ENCODE assay signal across 13 cellular contexts in the genomic region with DNA sequence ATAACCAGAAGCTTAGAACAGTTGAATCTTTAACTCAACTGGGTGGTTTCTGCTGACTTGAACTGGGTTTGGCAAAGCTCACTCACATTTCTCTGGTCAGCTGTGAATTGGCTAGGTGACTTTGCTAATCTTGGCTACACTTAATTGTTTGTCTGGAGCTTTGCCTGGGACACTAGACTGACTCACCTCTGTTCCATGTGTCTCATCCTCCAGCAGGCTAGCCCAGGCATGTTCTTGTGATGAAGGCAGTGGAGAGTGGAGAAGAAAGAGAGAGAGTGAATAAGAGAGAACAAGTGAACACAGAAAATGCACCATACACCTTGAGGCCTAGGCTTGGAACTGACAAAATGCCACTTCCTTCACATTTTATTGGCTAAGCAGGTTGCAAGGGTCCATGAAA. TPM values are rescaled to one million over a fixed set of nuclear protein-coding genes. Genes with fewer than 3 reads are reported as not detected.
DNase-seq lines count a peak whose midpoint lies in the region; ATAC-seq, FAIRE-seq and TF ChIP-seq lines count a peak whose summit lies in the region.
"Had no signal": no experiment of that assay in that cellular context is flagged by ENCODE, and none has a peak within 500 bp of the region (broad histone marks: within the 10 kb centered on the region; RNA-seq: fewer than 3 reads in every experiment).

No MANE protein-coding gene starts in this region.

- no peak overlapping the region for H3K27ac Mint-ChIP-seq in activated CD4-positive, alpha-beta memory T cell treated with anti-CD3 and anti-CD28 coated beads for 36 hours
- H3K27ac Mint-ChIP-seq: activated naive CD4-positive, alpha-beta T cell treated with anti-CD3 and anti-CD28 coated beads, Interleukin-2, amount 50 U/mL, for 72 hours had no signal

- no peaks in the 10 kb centered on the region for H3K36me3 ChIP-seq in bronchial epithelial cell (ENCODE audit: control insufficient read depth, insufficient read depth, low read length)

- no peak overlapping the region for H3K4me3 Mint-ChIP-seq in activated CD4-positive, alpha-beta memory T cell treated with anti-CD3 and anti-CD28 coated beads for 36 hours

- DNase-seq in AG04450 (ENCODE audit: low read depth, low spot score) (peak; percentile 89), HTR-8/SVneo (ENCODE audit: insufficient read length, low spot score) (peak; percentile 3), bronchial epithelial cell (ENCODE audit: low read depth) (peak; percentile 99), lung microvascular endothelial cell (ENCODE audit: low read depth in 2 of 2) (peak; percentile 39 to 44), NCI-H1092 (lab: John Stamatoyannopoulos, UW) (no peak)
- no peak for DNase-seq in stimulated activated naive CD4-positive, alpha-beta T cell (lab: John Stamatoyannopoulos, UW)
- no peak for DNase-seq in activated CD4-positive, alpha-beta memory T cell treated with anti-CD3 and anti-CD28 coated beads for 36 hours
- DNase-seq: hypothalamus; stimulated activated naive CD4-positive, alpha-beta T cell treated with Interleukin-2 at 50 U/mL for 16 hours had no signal

- no peaks in the 10 kb centered on the region for H3K4me1 Mint-ChIP-seq in activated CD4-positive, alpha-beta memory T cell treated with anti-CD3 and anti-CD28 coated beads for 36 hours (ENCODE audit: low read depth)

- H3K27me3 ChIP-seq in AG04450 (ENCODE audit: control insufficient read depth, insufficient read depth, low read length) (no peaks in the 10 kb centered on the region), bronchial epithelial cell (ENCODE audit: control insufficient read depth, insufficient read depth, low read length) (no peaks in the 10 kb centered on the region)

- H3K27me3 Mint-ChIP-seq in activated CD4-positive, alpha-beta memory T cell treated with anti-CD3 and anti-CD28 coated beads for 36 hours: no peaks in the 10 kb centered on the region

- H3K4me3 ChIP-seq in AG04450 (ENCODE audit: low read depth, low read length) (no peak overlapping the region), bronchial epithelial cell (ENCODE audit: low read depth, low read length) (no peak overlapping the region)

- intact Hi-C loops in activated CD4-positive, alpha-beta memory T cell treated with anti-CD3 and anti-CD28 coated beads for 36 hours (cut with micrococcal nuclease): loop anchor here (2.0 kb wide), 1 partner anchor 44 kb away; no protein-coding TSS in a partner anchor

- H3K36me3 Mint-ChIP-seq in activated CD4-positive, alpha-beta memory T cell treated with anti-CD3 and anti-CD28 coated beads for 36 hours: no peaks in the 10 kb centered on the region

- peak overlapping the region; percentile 77 for H3K27ac ChIP-seq in AG04450 (ENCODE audit: low read depth, low read length)

- H3K9me3 Mint-ChIP-seq in activated CD4-positive, alpha-beta memory T cell treated with anti-CD3 and anti-CD28 coated beads for 36 hours: peaks cover 15% of the 10 kb centered on the region

- peaks cover 3% of the 10 kb centered on the region; the same call in 1 of the 2 replicates for H3K9me3 ChIP-seq in AG04450 (ENCODE audit: control insufficient read depth, insufficient read depth, low read length)

- POLR2A ChIA-PET in AG04450 (lab: Yijun Ruan, JAX): interaction anchor here (0.7 kb wide), 1 partner anchor 166 kb away, joined by 3 read pairs; no protein-coding TSS in a partner anchor
- POLR2A ChIA-PET in activated CD4-positive, alpha-beta memory T cell treated with anti-CD3 and anti-CD28 coated beads for 36 hours (lab: Charles Lee): no interaction called here

- FAIRE-seq in HTR-8/SVneo (lab: Jason Lieb, UNC): no peak
- peak; percentile 96 for FAIRE-seq in bronchial epithelial cell (lab: Jason Lieb, UNC)
- FAIRE-seq: TTC549 had no signal

- no peak for ATAC-seq in GM19328 (IDR thresholded peaks at IDR 0.05; ENCODE audit: unreplicated experiment)
- ATAC-seq: activated naive CD4-positive, alpha-beta T cell treated with anti-CD3 and anti-CD28 coated beads, Interleukin-2, amount 50 U/mL, for 72 hours had no signal

- TF ChIP-seq CTCF in AG04450 (IDR thresholded peaks at IDR 0.05; ENCODE audit: low read depth, low read length): no peak
- TF ChIP-seq CTCF in bronchial epithelial cell (IDR thresholded peaks at IDR 0.05; ENCODE audit: insufficient read depth, low read length, severe bottlenecking): no peak

- CTCF ChIA-PET in AG04450 (lab: Charles Lee): no interaction called here
- CTCF ChIA-PET in activated CD4-positive, alpha-beta memory T cell treated with anti-CD3 and anti-CD28 coated beads for 36 hours (lab: Charles Lee): no interaction called here

RNA-seq across cellular contexts. Expression of gene SPATA31D1, which starts 32.6 kb away (rescaled TPM):
- polyA plus RNA-seq in AG04450 (2011; rRNA removed): not detected in 2 replicates
- not detected in 2 replicates for polyA minus RNA-seq in AG04450 (2011; rRNA and poly(A)+ RNA removed)
- not detected in 2 replicates for total RNA-seq in bronchial epithelial cell
- not detected in 2 replicates for total RNA-seq in lung microvascular endothelial cell
- not detected for total RNA-seq in activated CD4-positive, alpha-beta memory T cell treated with anti-CD3 and anti-CD28 coated beads for 36 hours
- total RNA-seq: activated naive CD4-positive, alpha-beta T cell treated with anti-CD3 and anti-CD28 coated beads, Interleukin-2, amount 50 U/mL, for 72 hours; pulmonary artery endothelial cell had no signal

Comparison
In these comparisons a context has a peak if more than half of its experiments do, and no peak if none do; other contexts are left out.
1. DNase-seq: peak in AG04450 (single experiment), HTR-8/SVneo (single experiment), bronchial epithelial cell (single experiment) and lung microvascular endothelial cell (2 of 2); none in stimulated activated naive CD4-positive, alpha-beta T cell (0 of 6), activated CD4-positive, alpha-beta memory T cell treated with anti-CD3 and anti-CD28 coated beads for 36 hours (single experiment) and NCI-H1092 (single experiment).